In the genomic region with DNA sequence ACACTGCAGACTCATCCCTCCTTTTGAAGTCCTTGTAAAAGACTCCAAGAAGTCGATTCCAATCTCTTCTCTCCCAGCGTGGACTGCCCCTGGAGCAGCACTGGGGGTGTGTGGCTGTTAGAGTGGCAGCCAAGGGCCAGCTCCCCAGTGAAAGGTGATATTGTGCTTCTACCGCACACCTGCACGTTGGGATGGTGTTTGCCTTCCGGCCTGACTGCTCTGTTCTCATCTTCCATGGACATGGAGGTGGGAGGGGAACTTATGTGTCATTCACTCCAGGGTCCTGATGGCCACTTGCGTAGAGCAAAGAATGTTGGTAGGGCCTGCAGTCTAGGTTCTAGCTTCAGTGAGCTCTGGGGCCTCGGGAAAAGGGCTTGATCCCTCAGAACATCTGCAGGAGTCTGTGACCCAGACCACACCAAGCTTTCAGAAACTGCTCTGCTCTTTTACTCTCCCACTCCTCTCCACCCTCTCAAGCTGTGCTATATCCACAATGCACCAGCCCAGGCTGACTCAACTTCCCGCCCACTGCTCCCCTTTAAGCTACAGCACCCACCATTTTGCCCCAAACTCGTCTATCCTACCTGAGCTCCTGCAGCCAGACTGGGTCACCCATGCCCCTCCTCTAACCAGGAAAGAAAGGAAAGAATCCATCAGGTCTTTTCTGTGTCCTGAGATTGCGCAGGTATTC, we compare ENCODE assay signal across 14 cellular contexts. TPM values are rescaled to one million over a fixed set of nuclear protein-coding genes. Genes with fewer than 3 reads are reported as not detected.
DNase-seq lines count a peak whose midpoint lies in the region; ATAC-seq and TF ChIP-seq lines count a peak whose summit lies in the region.
"Had no signal": no experiment of that assay in that cellular context is flagged by ENCODE, and none has a peak within 500 bp of the region (broad histone marks: within the 10 kb centered on the region; RNA-seq: fewer than 3 reads in every experiment).

No MANE protein-coding gene starts in this region.

- H3K9me3 ChIP-seq in IMR-90 (ENCODE audit: control insufficient read depth, insufficient read depth, low read length) (peaks cover 2% of the 10 kb centered on the region; the same call in 1 of the 2 replicates), PC-9 (ENCODE audit: insufficient read depth, low read depth) (no peaks in the 10 kb centered on the region), mucosa of stomach (ENCODE audit: control insufficient read depth, low read length) (no peaks in the 10 kb centered on the region)
- H3K9me3 ChIP-seq: lower lobe of right lung had no signal

- BruUV-seq in IMR-90 (replicated peaks; lab: Mats Ljungman, UMichigan) (no TSS peak), PC-9 (replicated peaks; lab: Mats Ljungman, UMichigan) (no TSS peak)

- H3K9ac ChIP-seq in IMR-90 (ENCODE audit: low read depth, low read length), result no peak overlapping the region
- H3K9ac ChIP-seq in mucosa of stomach (ENCODE audit: low read length), result peak overlapping the region; percentile 10
- H3K9ac ChIP-seq in mesendoderm (ENCODE audit: low read length), result no peak overlapping the region
- H3K9ac ChIP-seq: parathyroid adenoma had no signal

- CTCF ChIA-PET in IMR-90 (lab: Yijun Ruan, JAX) (interaction anchor here (0.6 kb wide), 1 partner anchor 345 kb away, joined by 3 read pairs; no protein-coding TSS in a partner anchor), PC-9 (lab: Charles Lee) (interaction anchor here (0.7 kb wide), 1 partner anchor 75 kb away, joined by 3 read pairs; no protein-coding TSS in a partner anchor)

- H3K4me3 ChIP-seq in IMR-90 (ENCODE audit: insufficient read depth, low read depth, low read length) (no peak overlapping the region), PC-9 (no peak overlapping the region), mucosa of stomach (ENCODE audit: low read length) (no peak overlapping the region), mesendoderm (ENCODE audit: low read length) (no peak overlapping the region)
- H3K4me3 ChIP-seq: GM12878, lower lobe of right lung had no signal

- H3K27me3 ChIP-seq in IMR-90 (ENCODE audit: control insufficient read depth, insufficient read depth, low read length) (no peaks in the 10 kb centered on the region), PC-9 (ENCODE audit: insufficient read depth, low read depth) (no peaks in the 10 kb centered on the region), mucosa of stomach (ENCODE audit: control insufficient read depth, insufficient read depth, low read length) (no peaks in the 10 kb centered on the region), mesendoderm (ENCODE audit: insufficient read depth, low read length, poor library complexity) (no peaks in the 10 kb centered on the region)

- no peak overlapping the region for H4K5ac ChIP-seq in IMR-90 (ENCODE audit: low read depth, low read length)
- no peak overlapping the region for H4K5ac ChIP-seq in mesendoderm (ENCODE audit: low read length)

- H3K27ac Mint-ChIP-seq in mesothelial cell of epicardium, result no peak overlapping the region

- H2BK5ac ChIP-seq in IMR-90 (ENCODE audit: low read depth, low read length, poor library complexity, severe bottlenecking) (no peak overlapping the region), mesendoderm (ENCODE audit: low read length) (no peak overlapping the region)

- TF ChIP-seq CTCF in IMR-90 (conservative IDR thresholded peaks at IDR 0.05; ENCODE audit: low read depth, low read length), result no peak
- TF ChIP-seq CTCF in PC-9 (conservative IDR thresholded peaks at IDR 0.05), result no peak
- TF ChIP-seq CTCF in mesothelial cell of epicardium (IDR thresholded peaks at IDR 0.05; ENCODE audit: unreplicated experiment), result no peak

- no peaks in the 10 kb centered on the region; the same call in 1 of the 2 replicates for H3K9me2 ChIP-seq in PC-9 (ENCODE audit: insufficient read depth)

- WGBS in IMR-90 (ENCODE audit: extremely low coverage in 2 of 2, insufficient read length in 1 of 2), 2 experiments, result 89% methylated on average over 3 of the region's 10 CpGs; no CpG with 5 or more reads in 1 of the 2 experiments
- WGBS in mesendoderm (ENCODE audit: extremely low coverage, insufficient coverage, low lambda C conversion rate), result no CpG with 5 or more reads among the region's 10 CpGs

- H4K91ac ChIP-seq in IMR-90 (ENCODE audit: insufficient read depth, low read depth, low read length), result peak overlapping the region; percentile 43

- H2BK15ac ChIP-seq in IMR-90 (ENCODE audit: low read depth, low read length) (peak overlapping the region; percentile 87; the same call in 2 of the 3 replicates), mesendoderm (replicated peaks; ENCODE audit: low read depth) (no peak overlapping the region)

- POLR2A ChIA-PET in IMR-90 (lab: Charles Lee; ENCODE audit: unreplicated experiment), result no interaction called here
- POLR2A ChIA-PET in PC-9 (lab: Charles Lee; ENCODE audit: unreplicated experiment), result interaction anchor here (0.6 to 1.1 kb wide), 4 partner anchors 22 to 330 kb away, joined by 3 to 12 read pairs (median 5); no protein-coding TSS in a partner anchor

- DNase-seq in SHP77 treated with DMSO at 0.1 percent for 48 hours (lab: John Stamatoyannopoulos, UW), result peak; percentile 11
- no peak for DNase-seq in SHP77 (lab: John Stamatoyannopoulos, UW)
- no peak for DNase-seq in IMR-90
- DNase-seq in PC-9, result no peak
- DNase-seq in cerebellar cortex (ENCODE audit: low spot score), result no peak
- no peak for DNase-seq in mesothelial cell of epicardium (ENCODE audit: low spot score in 2 of 2, unreplicated experiment in 2 of 2)
- DNase-seq in mesendoderm, result no peak
- DNase-seq: activated gamma-delta T cell, lower lobe of right lung, MV-4-11 had no signal

- H4K8ac ChIP-seq in IMR-90 (ENCODE audit: low read depth in 2 of 2, low read length in 2 of 2), result no peak overlapping the region
- H4K8ac ChIP-seq in mesendoderm (ENCODE audit: low read depth, low read length), result no peak overlapping the region

- peaks cover 21% of the 10 kb centered on the region for H3K4me1 Mint-ChIP-seq in mesothelial cell of epicardium

- H3K27ac ChIP-seq in IMR-90 (ENCODE audit: insufficient read depth, low read length) (no peak overlapping the region), PC-9 (peak overlapping the region; percentile 47), mesendoderm (ENCODE audit: low read depth, low read length) (no peak overlapping the region)
- H3K27ac ChIP-seq: lower lobe of right lung, parathyroid adenoma had no signal

- no peak for ATAC-seq in IMR-90 (ENCODE audit: low read depth)

- intact Hi-C loops in IMR-90 (cut with micrococcal nuclease), result no loop called here
- intact Hi-C loops in PC-9 (cut with micrococcal nuclease; ENCODE audit: unreplicated experiment), result no loop called here

- no peaks in the 10 kb centered on the region for H3K36me3 Mint-ChIP-seq in mesothelial cell of epicardium

- peaks cover 14% of the 10 kb centered on the region for H3K9me1 ChIP-seq in IMR-90 (ENCODE audit: insufficient read depth, low read length)

- peaks cover 10% of the 10 kb centered on the region for H3K4me1 ChIP-seq in IMR-90 (ENCODE audit: control insufficient read depth, insufficient read depth, low read length)
- H3K4me1 ChIP-seq in PC-9 (replicated peaks; ENCODE audit: insufficient read depth), result peaks cover 43% of the 10 kb centered on the region
- peaks cover 39% of the 10 kb centered on the region for H3K4me1 ChIP-seq in mucosa of stomach (ENCODE audit: control insufficient read depth, insufficient read depth, low read length)
- H3K4me1 ChIP-seq in mesendoderm (ENCODE audit: control insufficient read depth, low read depth, low read length), result no peaks in the 10 kb centered on the region
- H3K4me1 ChIP-seq: parathyroid adenoma had no signal

- H3K23ac ChIP-seq in IMR-90 (ENCODE audit: low read depth, low read length), result no peak overlapping the region
- H3K23ac ChIP-seq in mesendoderm (ENCODE audit: low read length), result no peak overlapping the region

- peak overlapping the region; percentile 65 for H3K4ac ChIP-seq in IMR-90 (ENCODE audit: low read depth, low read length)
- H3K4ac ChIP-seq in mesendoderm (ENCODE audit: low read depth, low read length), result no peak overlapping the region

- H3K4me2 ChIP-seq in IMR-90 (ENCODE audit: low read depth, low read length) (no peak overlapping the region), PC-9 (peak overlapping the region; percentile 46), mesendoderm (ENCODE audit: low read length) (no peak overlapping the region)

- H3K36me3 ChIP-seq in IMR-90 (ENCODE audit: control insufficient read depth, insufficient read depth, low read length) (no peaks in the 10 kb centered on the region), PC-9 (ENCODE audit: low read depth) (no peaks in the 10 kb centered on the region), mucosa of stomach (ENCODE audit: control insufficient read depth, insufficient read depth, low read length) (no peaks in the 10 kb centered on the region), mesendoderm (ENCODE audit: control insufficient read depth, insufficient read depth, low read length) (no peaks in the 10 kb centered on the region)
- H3K36me3 ChIP-seq: lower lobe of right lung had no signal

- peak overlapping the region; percentile 93 for H2AK5ac ChIP-seq in IMR-90 (ENCODE audit: low read depth, low read length)
- H2AK5ac ChIP-seq in mesendoderm (ENCODE audit: low read length), result no peak overlapping the region

- peak overlapping the region; percentile 44 for H2AK9ac ChIP-seq in IMR-90 (replicated peaks; ENCODE audit: low read depth, low read length, poor library complexity)

- peaks cover 21% of the 10 kb centered on the region; the same call in 1 of the 2 replicates for H3F3A ChIP-seq in PC-9 (ENCODE audit: insufficient read depth, low read depth)

- no peak for TF ChIP-seq RAD21 in IMR-90 (IDR thresholded peaks at IDR 0.05; ENCODE audit: low read length)

- H3K79me2 ChIP-seq in PC-9 (ENCODE audit: low read depth) (peaks cover 8% of the 10 kb centered on the region), mesendoderm (ENCODE audit: control insufficient read depth, insufficient read depth, low read length) (no peaks in the 10 kb centered on the region)
- H3K79me2 ChIP-seq: parathyroid adenoma had no signal

- peak overlapping the region; percentile 36; the same call in 1 of the 2 replicates for H2BK20ac ChIP-seq in IMR-90 (ENCODE audit: low read depth, low read length)

- H2BK120ac ChIP-seq in IMR-90 (ENCODE audit: low read depth, low read length) (peak overlapping the region; percentile 73), mesendoderm (ENCODE audit: low read depth, low read length) (no peak overlapping the region)

- no peak overlapping the region for H3K18ac ChIP-seq in IMR-90 (ENCODE audit: low read depth, low read length)
- no peak overlapping the region for H3K18ac ChIP-seq in mesendoderm (ENCODE audit: low read length)

- H3K79me1 ChIP-seq in IMR-90 (ENCODE audit: low read depth in 1 of 2, low read length in 2 of 2), result no peaks in the 10 kb centered on the region
- no peaks in the 10 kb centered on the region for H3K79me1 ChIP-seq in mesendoderm (ENCODE audit: low read length)

- no peak for TF ChIP-seq POLR2A in IMR-90 (IDR thresholded peaks at IDR 0.05; ENCODE audit: low read depth, low read length)

- no peak overlapping the region for H3K4me3 Mint-ChIP-seq in mesothelial cell of epicardium
- H3K4me3 Mint-ChIP-seq: central memory CD8-positive, alpha-beta T cell had no signal

- H2AFZ ChIP-seq in IMR-90 (replicated peaks; ENCODE audit: low read length, poor library complexity), result peak overlapping the region; percentile 27
- H2AFZ ChIP-seq in PC-9, result no peak overlapping the region

- in situ Hi-C loops in IMR-90 (cut with MboI; ENCODE audit: low sequenced_read_pairs), result no loop called here

- dilution Hi-C loops in IMR-90 (cut with HindIII; ENCODE audit: low sequenced_read_pairs, unreplicated experiment), result no loop called here

- H3K14ac ChIP-seq in IMR-90 (replicated peaks; ENCODE audit: low read depth, low read length), result peak overlapping the region; percentile 59; the same call in 1 of the 2 replicates

- H4K20me1 ChIP-seq in IMR-90 (ENCODE audit: insufficient read depth, low read length) (no peaks in the 10 kb centered on the region), PC-9 (ENCODE audit: insufficient read depth) (no peaks in the 10 kb centered on the region)

- no peaks in the 10 kb centered on the region for H3K27me3 Mint-ChIP-seq in mesothelial cell of epicardium (ENCODE audit: low read depth)
- H3K27me3 Mint-ChIP-seq: central memory CD8-positive, alpha-beta T cell had no signal

- H3K56ac ChIP-seq in IMR-90 (ENCODE audit: extremely low read depth, insufficient read depth, low read length), result no peak overlapping the region
- no peak overlapping the region for H3K56ac ChIP-seq in mesendoderm (ENCODE audit: low read length)

- no peaks in the 10 kb centered on the region for H3K9me3 Mint-ChIP-seq in mesothelial cell of epicardium
- H3K9me3 Mint-ChIP-seq: central memory CD8-positive, alpha-beta T cell had no signal

RNA-seq across cellular contexts. Expression of a gene that starts 31.3 kb away (rescaled TPM):
- under 0.01 TPM in 1 of 2 replicates, not detected in the other for total RNA-seq in IMR-90 (2012; rRNA removed)
- 0.07 and 0.14 TPM in 2 replicates for polyA plus RNA-seq in IMR-90 (2012; rRNA removed)
- polyA plus RNA-seq in IMR-90 (2012; cell fraction: cytosol; rRNA removed), result 0.05 and 0.19 TPM in 2 replicates
- polyA plus RNA-seq in IMR-90 (2012; cell fraction: nucleus; rRNA removed; ENCODE audit: low replicate concordance), result 0.12 TPM in 1 of 2 replicates, not detected in the other
- not detected in 2 replicates for total RNA-seq in PC-9 (2021)
- total RNA-seq in mesothelial cell of epicardium, result not detected in 3 replicates
- polyA plus RNA-seq in mesendoderm (2013, experiment 1 of 2), result not detected
- polyA plus RNA-seq in mesendoderm (2013, experiment 2 of 2), result not detected
